Comparison of ENCODE assay signal across 2 cellular contexts in genomic region chr1:30817083-30817450, GRCh38.
TF ChIP-seq lines count a peak whose summit lies in the region.

No MANE protein-coding gene starts in this region.

TF ChIP-seq in endothelial cell of umbilical vein, 7 proteins besides CTCF, POLR2A, EP300 and RAD21:
- TF ChIP-seq POLR2AphosphoS5 (IDR thresholded peaks at IDR 0.05; ENCODE audit: insufficient read depth, low read depth, low read length) (no peak), EZH2 (IDR thresholded peaks at IDR 0.05; ENCODE audit: borderline replicate concordance, low read depth, low read length, severe bottlenecking) (peak; percentile 25)

TF ChIP-seq in neural cell, 6 proteins besides CTCF, POLR2A, EP300 and RAD21:
- no peak for TF ChIP-seq REST (IDR thresholded peaks at IDR 0.05; ENCODE audit: borderline replicate concordance)
- no peak for TF ChIP-seq POLR2AphosphoS5 (IDR thresholded peaks at IDR 0.05)
- no peak for TF ChIP-seq SMC3 (conservative IDR thresholded peaks at IDR 0.05; ENCODE audit: poor library complexity)
- no peak for TF ChIP-seq TAF1 (IDR thresholded peaks at IDR 0.05; ENCODE audit: low read depth)
- TF ChIP-seq MXI1 (conservative IDR thresholded peaks at IDR 0.05; ENCODE audit: poor library complexity, severe bottlenecking) = no peak
- TF ChIP-seq EZH2 (IDR thresholded peaks at IDR 0.05; ENCODE audit: borderline replicate concordance, insufficient read depth, low read length, poor library complexity, severe bottlenecking) = no peak
